23 cellular contexts compared by ENCODE assay signal in the genomic region with DNA sequence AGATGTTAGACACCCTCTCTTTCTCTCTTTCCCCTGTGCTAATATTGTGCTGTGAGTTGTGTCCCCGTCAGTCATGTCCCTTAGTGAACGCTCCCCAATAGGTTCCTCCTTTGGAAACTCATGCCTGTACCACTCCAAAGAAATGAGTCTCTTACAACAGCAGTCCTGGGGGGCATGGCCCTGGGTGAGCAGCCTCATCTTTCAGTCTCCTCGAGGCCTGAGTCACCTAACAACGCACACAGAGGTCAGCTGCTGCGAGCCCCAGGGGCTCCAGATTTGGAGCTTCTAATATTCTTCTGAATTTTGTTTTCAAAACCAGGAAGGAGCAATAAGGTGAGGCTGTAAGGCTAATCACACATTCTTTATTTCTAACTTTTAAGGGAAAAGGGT. TPM values are rescaled to one million over a fixed set of nuclear protein-coding genes. Genes with fewer than 3 reads are reported as not detected.
"Had no signal": no experiment of that assay in that cellular context is flagged by ENCODE, and none has a peak within 500 bp of the region (broad histone marks: within the 10 kb centered on the region; RNA-seq: fewer than 3 reads in every experiment).

No MANE protein-coding gene starts in this region.

- H3K4me3 ChIP-seq: adrenal gland, breast epithelium, esophagus squamous epithelium, lung, pancreas, thoracic aorta, upper lobe of right lung had no signal

- H3K27ac Mint-ChIP-seq: activated naive CD4-positive, alpha-beta T cell treated with anti-CD3 and anti-CD28 coated beads, Interleukin-2, amount 50 U/mL, for 72 hours; activated T-helper 1 cell treated with anti-CD3 and anti-CD28 coated beads, Interleukin-12 subunit alpha, Interleukin-12 subunit beta, Interleukin-2, Interleukin-4 antibody, amounts not matched to agents 30 ng/mL and 10 ng/mL and 1 ng/mL, durations not matched to agents 14 hours and 24 hours and 36 hours; effector memory CD8-positive, alpha-beta T cell had no signal

- H3K4me1 ChIP-seq: adrenal gland, breast epithelium, esophagus squamous epithelium, pancreas, upper lobe of right lung had no signal

- H3K36me3 ChIP-seq: adrenal gland, breast epithelium, esophagus squamous epithelium, pancreas, thoracic aorta, upper lobe of right lung had no signal

- H3K36me3 Mint-ChIP-seq: activated naive CD4-positive, alpha-beta T cell treated with anti-CD3 and anti-CD28 coated beads, Interleukin-2, amount 50 U/mL, for 72 hours; stimulated activated naive B cell treated with anti-CD40 and anti-IgM and Interleukin-4, amounts not matched to agents 10 μg/mL and 1 μg/mL and 100 μg/mL, for 72 hours had no signal

- H3K27ac ChIP-seq: adrenal gland, breast epithelium, esophagus squamous epithelium, pancreas, thoracic aorta, upper lobe of right lung had no signal

- ATAC-seq: activated naive CD4-positive, alpha-beta T cell treated with anti-CD3 and anti-CD28 coated beads, Interleukin-2, amount 50 U/mL, for 72 hours; effector memory CD8-positive, alpha-beta T cell; left lobe of liver; pancreas; stimulated activated naive B cell treated with anti-CD40 and anti-IgM and Interleukin-4, amounts not matched to agents 10 μg/mL and 1 μg/mL and 100 μg/mL, for 72 hours; upper lobe of right lung had no signal

- DNase-seq: activated CD4-positive, alpha-beta T cell treated with anti-CD3 and anti-CD28 coated beads for 1 hour; activated CD8-positive, alpha-beta memory T cell treated with anti-CD3 and anti-CD28 coated beads for 24 hours; activated CD8-positive, alpha-beta memory T cell treated with anti-CD3 and anti-CD28 coated beads, Interleukin-2, amount 50 U/mL, for 48 hours; activated gamma-delta T cell treated with Interleukin-2 at 50 U/mL for 16 hours; adrenal gland; dermis blood vessel endothelial cell; effector memory CD8-positive, alpha-beta T cell; esophagus squamous epithelium; foreskin fibroblast; hypothalamus; kidney; pancreas; stimulated activated naive B cell treated with anti-CD40 and anti-IgM and Interleukin-4, amounts not matched to agents 10 μg/mL and 1 μg/mL and 100 μg/mL, for 72 hours; T-helper 1 cell; T1000; upper lobe of right lung had no signal

- H3K9me3 Mint-ChIP-seq: activated naive CD4-positive, alpha-beta T cell treated with anti-CD3 and anti-CD28 coated beads, Interleukin-2, amount 50 U/mL, for 72 hours; activated T-helper 1 cell treated with anti-CD3 and anti-CD28 coated beads, Interleukin-12 subunit alpha, Interleukin-12 subunit beta, Interleukin-2, Interleukin-4 antibody, amounts not matched to agents 30 ng/mL and 10 ng/mL and 1 ng/mL, durations not matched to agents 14 hours and 24 hours and 36 hours; effector memory CD8-positive, alpha-beta T cell; neural crest cell; stimulated activated naive B cell treated with anti-CD40 and anti-IgM and Interleukin-4, amounts not matched to agents 10 μg/mL and 1 μg/mL and 100 μg/mL, for 72 hours had no signal

- H3K9me3 ChIP-seq: adrenal gland, breast epithelium, esophagus squamous epithelium, pancreas, thoracic aorta, upper lobe of right lung had no signal

- H3K27me3 ChIP-seq: adrenal gland, breast epithelium, pancreas, upper lobe of right lung had no signal

- H3K4me1 Mint-ChIP-seq: neural crest cell; stimulated activated naive B cell treated with anti-CD40 and anti-IgM and Interleukin-4, amounts not matched to agents 10 μg/mL and 1 μg/mL and 100 μg/mL, for 72 hours had no signal

- H3K4me3 Mint-ChIP-seq: activated T-helper 1 cell treated with anti-CD3 and anti-CD28 coated beads, Interleukin-12 subunit alpha, Interleukin-12 subunit beta, Interleukin-2, Interleukin-4 antibody, amounts not matched to agents 30 ng/mL and 10 ng/mL and 1 ng/mL, durations not matched to agents 14 hours and 24 hours and 36 hours; effector memory CD8-positive, alpha-beta T cell; neural crest cell; stimulated activated naive B cell treated with anti-CD40 and anti-IgM and Interleukin-4, amounts not matched to agents 10 μg/mL and 1 μg/mL and 100 μg/mL, for 72 hours had no signal

RNA-seq across cellular contexts. Expression of gene ZBTB8B, which starts 43.9 kb away (rescaled TPM):
- total RNA-seq: activated naive CD4-positive, alpha-beta T cell treated with anti-CD3 and anti-CD28 coated beads, Interleukin-2, amount 50 U/mL, for 72 hours; activated T-helper 1 cell treated with anti-CD3 and anti-CD28 coated beads, Interleukin-12 subunit alpha, Interleukin-12 subunit beta, Interleukin-2, Interleukin-4 antibody, amounts not matched to agents 30 ng/mL and 10 ng/mL and 1 ng/mL, durations not matched to agents 14 hours and 24 hours and 36 hours; esophagus squamous epithelium; left lobe of liver; thoracic aorta; upper lobe of right lung had no signal
